Comparison of ENCODE assay signal across 8 cellular contexts in the genomic region with DNA sequence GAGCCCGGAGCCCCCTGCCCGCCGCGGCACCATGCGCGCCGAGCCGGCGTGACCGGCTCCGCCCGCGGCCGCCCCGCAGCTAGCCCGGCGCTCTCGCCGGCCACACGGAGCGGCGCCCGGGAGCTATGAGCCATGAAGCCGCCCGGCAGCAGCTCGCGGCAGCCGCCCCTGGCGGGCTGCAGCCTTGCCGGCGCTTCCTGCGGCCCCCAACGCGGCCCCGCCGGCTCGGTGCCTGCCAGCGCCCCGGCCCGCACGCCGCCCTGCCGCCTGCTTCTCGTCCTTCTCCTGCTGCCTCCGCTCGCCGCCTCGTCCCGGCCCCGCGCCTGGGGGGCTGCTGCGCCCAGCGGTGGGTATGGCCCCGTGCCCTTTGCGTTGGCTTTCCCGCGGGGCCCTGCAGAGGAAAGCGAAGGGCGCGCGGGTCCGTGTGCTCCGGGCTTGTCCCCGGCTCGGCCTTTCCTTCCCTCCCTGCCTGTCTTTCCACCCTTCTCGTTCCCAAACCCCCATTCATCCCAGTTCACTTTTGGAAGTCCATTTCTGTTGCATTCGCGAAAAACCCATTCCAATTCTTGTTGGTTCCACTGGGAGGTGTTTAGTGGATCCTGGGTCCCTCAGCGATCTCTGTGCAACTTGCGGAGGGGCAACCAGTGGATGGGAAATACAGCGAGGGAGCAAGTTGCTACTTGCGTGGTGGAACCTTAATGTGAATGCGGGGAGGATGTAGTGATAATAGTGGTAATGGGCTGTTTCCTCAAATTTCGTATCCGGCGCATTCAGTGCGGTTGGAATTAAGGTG. TPM values are rescaled to one million over a fixed set of nuclear protein-coding genes. Genes with fewer than 3 reads are reported as not detected.
DNase-seq lines count a peak whose midpoint lies in the region; ATAC-seq and TF ChIP-seq lines count a peak whose summit lies in the region.

No MANE protein-coding gene starts in this region.

- no peaks in the 10 kb centered on the region for H3K36me3 ChIP-seq in CD4-positive, alpha-beta memory T cell (ENCODE audit: insufficient read depth, low read length)

- CTCF ChIA-PET in CD4-positive, alpha-beta memory T cell (lab: Charles Lee; ENCODE audit: partially characterized antibody) = no interaction called here
- CTCF ChIA-PET in activated B cell treated with CpG ODN at 0.5 μM for 24 hours (lab: Charles Lee) = no interaction called here

- H3K9me3 ChIP-seq in CD4-positive, alpha-beta memory T cell (ENCODE audit: control insufficient read depth in 1 of 2, low read length in 2 of 2) = no peaks in the 10 kb centered on the region

- H3K4me3 ChIP-seq in CD4-positive, alpha-beta memory T cell (ENCODE audit: low read length in 2 of 2) = peak overlapping the region in 1 of 2 donors; percentile 29
- H3K4me3 ChIP-seq in HL-60 (replicated peaks; ENCODE audit: insufficient read depth, low read length) (peak overlapping the region; percentile 56), fibroblast of pulmonary artery (replicated peaks; ENCODE audit: low read depth, low read length) (peak overlapping the region; percentile 48)

- POLR2A ChIA-PET in CD4-positive, alpha-beta memory T cell (lab: Charles Lee; ENCODE audit: partially characterized antibody) = interaction anchor here (1.5 kb wide), 1 partner anchor 99 kb away, joined by 3 read pairs; no protein-coding TSS in a partner anchor
- POLR2A ChIA-PET in activated B cell treated with CpG ODN at 0.5 μM for 24 hours (lab: Charles Lee) = no interaction called here

- H3K4me3 Mint-ChIP-seq in CD4-positive, alpha-beta memory T cell = peak overlapping the region; percentile 68 to 93 (median 88)
- H3K4me3 Mint-ChIP-seq in activated B cell treated with CpG ODN at 0.5 μM for 24 hours (peak overlapping the region; percentile 79), nephron progenitor cell (peak overlapping the region; percentile 92)

- peaks cover 39 to 47% of the 10 kb centered on the region in 2 donors for H3K27me3 Mint-ChIP-seq in CD4-positive, alpha-beta memory T cell
- H3K27me3 Mint-ChIP-seq in activated B cell treated with CpG ODN at 0.5 μM for 24 hours (peaks cover 54% of the 10 kb centered on the region), nephron progenitor cell (ENCODE audit: low read depth, poor library complexity) (peaks cover 53% of the 10 kb centered on the region)

- peaks cover 13% of the 10 kb centered on the region for H3K4me1 ChIP-seq in CD4-positive, alpha-beta memory T cell (ENCODE audit: insufficient read depth, low read length)

- intact Hi-C loops in CD4-positive, alpha-beta memory T cell (cut with micrococcal nuclease) = loop anchor here (2.0 to 10.0 kb wide), 2 partner anchors 87 to 279 kb away; no protein-coding TSS in a partner anchor
- intact Hi-C loops in activated B cell treated with CpG ODN at 0.5 μM for 24 hours (cut with micrococcal nuclease) = loop anchor here (2.0 to 5.0 kb wide), 2 partner anchors 172 to 321 kb away; partner anchors contain the start of genes FASTKD2, MDH1B and ZDBF2

- DNase-seq in CD4-positive, alpha-beta memory T cell = peak in 4 of 5 donors; percentile 0 to 17 (median 10)
- DNase-seq in GM19238 (ENCODE audit: insufficient read length, low spot score) = peak; percentile 32
- DNase-seq in HL-60 (ENCODE audit: low read depth in 1 of 2, low spot score in 1 of 2) = no peak
- peak; percentile 27 for DNase-seq in activated B cell treated with CpG ODN at 0.5 μM for 24 hours
- peak; percentile 32 for DNase-seq in fibroblast of pulmonary artery (ENCODE audit: low read depth)
- DNase-seq in nephron progenitor cell = peak; percentile 68
- DNase-seq in DMS153 treated with DMSO at 0.1 percent for 48 hours (lab: John Stamatoyannopoulos, UW; ENCODE audit: unreplicated experiment) = no peak
- no peak for DNase-seq in NCI-H2029 (lab: John Stamatoyannopoulos, UW)

- H3K27me3 ChIP-seq in CD4-positive, alpha-beta memory T cell (ENCODE audit: insufficient read depth, low read length) = peaks cover 10% of the 10 kb centered on the region
- peaks cover 47% of the 10 kb centered on the region for H3K27me3 ChIP-seq in HL-60 (ENCODE audit: insufficient read depth, poor library complexity, severe bottlenecking)

- H3K27ac ChIP-seq in CD4-positive, alpha-beta memory T cell (ENCODE audit: low read depth, low read length) = no peak overlapping the region
- no peak overlapping the region for H3K27ac ChIP-seq in HL-60 (replicated peaks)

- no peaks in the 10 kb centered on the region for H3K9me3 Mint-ChIP-seq in CD4-positive, alpha-beta memory T cell
- H3K9me3 Mint-ChIP-seq in activated B cell treated with CpG ODN at 0.5 μM for 24 hours = no peaks in the 10 kb centered on the region
- no peaks in the 10 kb centered on the region for H3K9me3 Mint-ChIP-seq in nephron progenitor cell

- peak overlapping the region in 1 of 7 donors; percentile 87 for H3K27ac Mint-ChIP-seq in CD4-positive, alpha-beta memory T cell
- H3K27ac Mint-ChIP-seq in activated B cell treated with CpG ODN at 0.5 μM for 24 hours (no peak overlapping the region), nephron progenitor cell (no peak overlapping the region)

- TF ChIP-seq CTCF in HL-60 (IDR thresholded peaks at IDR 0.05; ENCODE audit: insufficient read depth, low read length) (no peak), activated B cell treated with CpG ODN at 0.5 μM for 24 hours (IDR thresholded peaks at IDR 0.05) (no peak), fibroblast of pulmonary artery (IDR thresholded peaks at IDR 0.05; ENCODE audit: low read length, missing control alignments) (no peak), nephron progenitor cell (IDR thresholded peaks at IDR 0.05) (no peak)

- no peaks in the 10 kb centered on the region for H3K36me3 Mint-ChIP-seq in CD4-positive, alpha-beta memory T cell
- no peaks in the 10 kb centered on the region for H3K36me3 Mint-ChIP-seq in activated B cell treated with CpG ODN at 0.5 μM for 24 hours (ENCODE audit: low read depth)
- H3K36me3 Mint-ChIP-seq in nephron progenitor cell (ENCODE audit: low read depth) = peaks cover 4% of the 10 kb centered on the region

- peak; percentile 56 for ATAC-seq in activated B cell treated with CpG ODN at 0.5 μM for 24 hours (ENCODE audit: low read depth)

- H3K4me1 Mint-ChIP-seq in CD4-positive, alpha-beta memory T cell = peaks cover 9 to 28% (median 17%) of the 10 kb centered on the region in 4 donors
- H3K4me1 Mint-ChIP-seq in activated B cell treated with CpG ODN at 0.5 μM for 24 hours = peaks cover 16% of the 10 kb centered on the region
- H3K4me1 Mint-ChIP-seq in nephron progenitor cell = peaks cover 30% of the 10 kb centered on the region

RNA-seq across cellular contexts. Expression of gene ADAM23, which starts 0.6 kb away (rescaled TPM):
- 10 to 100 TPM; 28.1 to 31.3 TPM for total RNA-seq in CD4-positive, alpha-beta memory T cell
- 1 to 10 TPM; 2.9 to 8.8 TPM for polyA plus RNA-seq in CD4-positive, alpha-beta memory T cell
- total RNA-seq in activated B cell treated with CpG ODN at 0.5 μM for 24 hours = 0.86 and 1.5 TPM in 2 replicates

Comparison
In these comparisons a context has a peak if more than half of its experiments do, and no peak if none do; other contexts are left out.
1. DNase-seq: peak in CD4-positive, alpha-beta memory T cell (4 of 5), GM19238 (single experiment), activated B cell treated with CpG ODN at 0.5 μM for 24 hours (single experiment), fibroblast of pulmonary artery (single experiment) and nephron progenitor cell (single experiment); none in HL-60 (0 of 2), DMS153 treated with DMSO at 0.1 percent for 48 hours (single experiment) and NCI-H2029 (single experiment).
2. RNA of gene ADAM23, which starts 0.6 kb away (total RNA-seq): 28.1 to 31.3 TPM in CD4-positive, alpha-beta memory T cell; 0.86 to 1.5 TPM in activated B cell treated with CpG ODN at 0.5 μM for 24 hours; every median in the first group is over 10 times any median in the second.
3. Peak in every context shown above with its lines, with median percentiles within 50 percentile points of each other: H3K4me3 Mint-ChIP-seq.